In the genomic region with DNA sequence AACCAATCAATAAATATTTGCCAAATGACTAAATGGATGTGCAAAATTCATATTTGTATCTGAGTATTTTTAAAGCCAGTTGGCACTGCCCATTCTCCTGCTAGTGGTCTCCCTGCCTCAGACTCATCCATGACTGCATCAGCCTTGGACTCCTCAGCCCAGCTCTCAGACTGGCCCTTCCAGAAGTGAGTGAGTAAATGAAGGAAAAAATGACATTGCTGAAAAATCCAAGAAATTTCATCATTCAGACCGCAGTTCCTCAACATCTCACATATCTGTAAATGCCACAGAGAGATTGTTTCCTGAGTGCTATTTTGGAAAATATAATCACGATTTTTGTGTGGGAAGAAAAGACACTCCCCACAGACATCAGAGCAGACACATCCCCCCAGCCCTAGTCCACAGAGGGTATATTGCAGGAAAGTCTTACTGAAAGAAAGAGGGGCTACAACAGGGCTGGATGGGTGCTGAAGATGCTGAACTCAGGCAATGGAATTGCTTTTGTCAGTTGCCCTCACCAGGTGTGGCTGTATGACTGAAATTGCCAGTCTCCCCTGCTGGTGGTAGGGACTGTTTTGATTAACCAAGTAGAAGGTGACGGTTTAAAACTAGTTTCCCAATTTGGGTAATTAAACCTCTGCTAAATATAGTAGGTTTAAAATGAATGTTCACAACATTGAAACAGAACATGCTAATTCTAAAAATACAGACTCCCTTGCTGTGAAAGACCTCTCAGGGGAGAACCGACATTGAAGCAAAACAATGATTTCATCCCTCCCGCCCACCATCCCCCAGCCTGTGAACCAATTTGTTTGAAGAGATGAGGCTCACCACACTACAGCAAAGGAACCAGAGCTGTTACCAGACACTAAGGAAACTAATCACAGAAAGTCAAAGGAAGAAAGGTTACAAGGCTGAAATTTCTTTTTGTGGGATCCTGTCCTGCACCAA, we compare ENCODE assay signal across 8 cellular contexts.
DNase-seq lines count a peak whose midpoint lies in the region; ATAC-seq and TF ChIP-seq lines count a peak whose summit lies in the region.

No MANE protein-coding gene starts in this region.

- no peaks in the 10 kb centered on the region for H3K27me3 ChIP-seq in GM06990 (replicated peaks; ENCODE audit: control insufficient read depth, insufficient read depth, low read length)

- H3K36me3 ChIP-seq in GM06990 (ENCODE audit: control insufficient read depth, insufficient read depth, low read length) = no peaks in the 10 kb centered on the region

- intact Hi-C loops in left colon (cut with DNase I, micrococcal nuclease) = no loop called here

- TF ChIP-seq CTCF in GM06990 (IDR thresholded peaks at IDR 0.05; ENCODE audit: insufficient read depth, low read length, poor library complexity, severe bottlenecking) = peak; percentile 19

- DNase-seq in GM06990 (ENCODE audit: extremely low read depth, insufficient read length) (peak; percentile 78), HS-5 (ENCODE audit: low read depth) (peak; percentile 33), hepatic stellate cell (ENCODE audit: low spot score) (peak; percentile 58), NCI-H510A treated with DMSO at 0.1 percent for 48 hours (lab: John Stamatoyannopoulos, UW) (no peak), ureter (ENCODE audit: low spot score) (no peak), left colon (no peak)
- DNase-seq in stimulated activated CD4-positive, alpha-beta T cell treated with anti-CD3 and anti-CD28 coated beads, Interleukin-1b, Interleukin-23, amount 100 ng/mL, for 48 hours = no peak

- peak; percentile 82 for ATAC-seq in GM21576 (IDR thresholded peaks at IDR 0.05; ENCODE audit: unreplicated experiment)
- no peak for ATAC-seq in left colon

- no peak overlapping the region for H3K4me3 ChIP-seq in GM06990 (replicated peaks; ENCODE audit: low read depth, low read length)

Comparison
In these comparisons a context has a peak if more than half of its experiments do, and no peak if none do; other contexts are left out.
1. DNase-seq: peak in GM06990 (single experiment), HS-5 (single experiment) and hepatic stellate cell (single experiment); none in NCI-H510A treated with DMSO at 0.1 percent for 48 hours (single experiment), ureter (single experiment), stimulated activated CD4-positive, alpha-beta T cell treated with anti-CD3 and anti-CD28 coated beads, Interleukin-1b, Interleukin-23, amount 100 ng/mL, for 48 hours (single experiment) and left colon (0 of 2).